In the genomic region with DNA sequence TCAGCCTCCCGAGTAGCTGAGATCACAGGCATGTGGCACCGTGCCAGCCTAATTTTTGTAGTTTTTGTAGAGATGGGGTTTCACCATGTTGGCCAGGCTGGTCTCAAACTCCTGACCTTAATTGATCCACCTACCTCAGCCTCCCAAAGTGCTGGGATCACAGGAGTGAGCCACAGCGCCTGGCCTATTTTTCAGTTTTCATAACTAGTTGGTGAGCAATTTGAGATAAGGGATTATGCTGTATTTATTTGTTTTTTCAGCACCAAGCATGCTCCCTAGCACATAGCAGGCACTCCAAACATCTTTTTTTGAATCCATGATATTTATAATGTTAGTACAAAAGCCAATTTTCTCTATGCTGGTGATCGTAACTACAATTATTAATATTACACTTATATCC, we compare ENCODE assay signal across 4 cellular contexts.
"Had no signal": no experiment of that assay in that cellular context is flagged by ENCODE, and none has a peak within 500 bp of the region (broad histone marks: within the 10 kb centered on the region; RNA-seq: fewer than 3 reads in every experiment).

No MANE protein-coding gene starts in this region.

- H3K4me3 ChIP-seq: GM23338 had no signal

- DNase-seq: H9, HCEC 1CT, KBM-7 had no signal
